17 cellular contexts compared by ENCODE assay signal in the genomic region with DNA sequence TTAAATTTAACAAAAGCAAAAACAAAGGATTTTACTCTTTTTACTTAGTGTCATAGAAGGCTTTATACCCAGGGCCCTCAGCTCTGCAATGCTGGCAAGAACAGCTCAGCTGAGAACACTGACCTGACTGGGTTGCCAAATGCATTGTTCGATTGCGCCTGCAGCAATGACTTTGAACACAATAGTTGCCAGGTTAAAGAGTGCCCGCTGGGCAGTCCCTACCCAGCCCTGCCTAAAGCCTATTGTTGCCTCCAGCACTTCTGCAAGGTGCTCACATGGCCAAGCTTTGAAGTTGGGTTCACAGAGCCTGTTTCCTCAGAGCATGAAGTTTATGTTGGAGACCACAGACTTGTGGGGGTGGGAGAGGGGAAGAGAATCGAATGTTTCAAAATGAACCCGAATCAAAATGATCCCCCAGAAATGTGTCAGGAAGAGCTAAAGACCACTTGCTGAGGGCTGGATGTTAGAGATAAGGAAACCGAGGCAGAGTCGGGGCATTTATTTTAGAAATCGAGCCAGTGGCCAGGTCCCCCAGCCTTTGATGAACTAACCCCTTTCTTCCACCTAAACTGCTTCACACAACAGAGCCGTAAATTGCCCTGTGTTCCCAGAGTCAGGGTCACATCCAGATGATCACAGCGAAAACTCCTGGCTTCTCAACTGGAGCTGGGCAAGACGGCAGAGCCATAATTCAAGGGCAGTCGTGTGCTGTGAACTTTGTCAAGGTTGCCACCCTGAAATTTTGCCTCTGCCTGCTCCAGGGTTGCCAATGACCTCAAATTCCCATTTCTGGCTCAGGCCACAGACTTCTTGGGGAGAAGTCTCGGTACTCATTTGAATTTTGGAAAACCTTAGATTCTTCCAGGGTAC. TPM values are rescaled to one million over a fixed set of nuclear protein-coding genes. Genes with fewer than 3 reads are reported as not detected.
"Had no signal": no experiment of that assay in that cellular context is flagged by ENCODE, and none has a peak within 500 bp of the region (broad histone marks: within the 10 kb centered on the region; RNA-seq: fewer than 3 reads in every experiment).

No MANE protein-coding gene starts in this region.

- H3K9me3 ChIP-seq: breast epithelium, tibial nerve had no signal

- H3K27me3 ChIP-seq: breast epithelium, tibial nerve had no signal

- DNase-seq: activated CD4-positive, alpha-beta memory T cell treated with anti-CD3 and anti-CD28 coated beads for 36 hours; activated CD8-positive, alpha-beta memory T cell treated with anti-CD3 and anti-CD28 coated beads, Interleukin-2, amount 50 U/mL, for 4 hours; activated gamma-delta T cell treated with Interleukin-2 at 50 U/mL for 16 hours; activated naive CD8-positive, alpha-beta T cell treated with anti-CD3 and anti-CD28 coated beads for 36 hours; activated T-cell treated with anti-CD3 and anti-CD28 coated beads, Interleukin-2, amount 50 U/mL, for 72 hours; anterior cingulate cortex; dermis blood vessel endothelial cell; endodermal cell; erythroblast; hippocampal formation; naive thymus-derived CD8-positive, alpha-beta T cell; right cardiac atrium had no signal

- H3K4me1 ChIP-seq: breast epithelium, tibial nerve had no signal

- H3K4me3 ChIP-seq: breast epithelium, tibial nerve had no signal

- H3K27ac ChIP-seq: breast epithelium, tibial nerve had no signal

- H3K36me3 ChIP-seq: breast epithelium, tibial nerve had no signal

RNA-seq across cellular contexts. Expression of a gene that starts 55.0 kb away (rescaled TPM):
- total RNA-seq: activated CD4-positive, alpha-beta memory T cell treated with anti-CD3 and anti-CD28 coated beads for 36 hours; activated naive CD8-positive, alpha-beta T cell treated with anti-CD3 and anti-CD28 coated beads for 36 hours; activated T-cell treated with anti-CD3 and anti-CD28 coated beads, Interleukin-2, amount 50 U/mL, for 72 hours; breast epithelium; cerebellum; dermis blood vessel endothelial cell; lung microvascular endothelial cell; mononuclear cell; naive thymus-derived CD8-positive, alpha-beta T cell; right cardiac atrium had no signal
- polyA plus RNA-seq: naive thymus-derived CD8-positive, alpha-beta T cell; right cardiac atrium had no signal
